ENCODE assay signal across 8 cellular contexts in genomic region chr6:27873101-27874030, GRCh38. TPM values are rescaled to one million over a fixed set of nuclear protein-coding genes. Genes with fewer than 3 reads are reported as not detected.
DNase-seq lines count a peak whose midpoint lies in the region; TF ChIP-seq lines count a peak whose summit lies in the region.

No MANE protein-coding gene starts in this region.

- H3K27me3 ChIP-seq in ACC112 (ENCODE audit: insufficient read depth, low read length) (no peaks in the 10 kb centered on the region), MG63 (no peaks in the 10 kb centered on the region), brain microvascular endothelial cell (replicated peaks) (no peaks in the 10 kb centered on the region)

- peak; percentile 86 for DNase-seq in MG63
- DNase-seq in T-helper 2 cell: peak in 3 of 5 experiments; percentile 49 to 95 (median 52)
- DNase-seq in brain microvascular endothelial cell: no peak
- peak; percentile 70 for DNase-seq in iris pigment epithelial cell (ENCODE audit: low read depth)
- DNase-seq in stimulated activated CD4-positive, alpha-beta T cell treated with anti-CD3 and anti-CD28 coated beads, Interleukin-15, amount 100 ng/mL, for 48 hours (ENCODE audit: low read depth in 2 of 2): peak; percentile 66 to 75
- DNase-seq in NCI-H524 (lab: John Stamatoyannopoulos, UW): no peak

- peak overlapping the region; percentile 76 for H3K4me3 ChIP-seq in ACC112 (ENCODE audit: low read depth, low read length)
- peak overlapping the region; percentile 60 for H3K4me3 ChIP-seq in MG63
- H3K4me3 ChIP-seq in brain microvascular endothelial cell (ENCODE audit: low read depth, low read length): peak overlapping the region; percentile 71

- H3K27ac ChIP-seq in ACC112 (ENCODE audit: low read depth, low read length) (peak overlapping the region; percentile 87), brain microvascular endothelial cell (peak overlapping the region; percentile 86)

- H3K79me2 ChIP-seq in ACC112 (ENCODE audit: control insufficient read depth, insufficient read depth, low read length, unreplicated experiment): no peaks in the 10 kb centered on the region

- peaks cover 9% of the 10 kb centered on the region for H3K4me1 ChIP-seq in ACC112 (ENCODE audit: control insufficient read depth, insufficient read depth, low read length, unreplicated experiment)

- in situ Hi-C loops in brain microvascular endothelial cell (cut with HindIII; ENCODE audit: low pct_ligation_motif_present, low sequenced_read_pairs): no loop called here

- H3K36me3 ChIP-seq in ACC112 (ENCODE audit: insufficient read depth, low read length) (no peaks in the 10 kb centered on the region), MG63 (no peaks in the 10 kb centered on the region), brain microvascular endothelial cell (replicated peaks) (no peaks in the 10 kb centered on the region)

- peak; percentile 99 for TF ChIP-seq POLR2A in GM19193 (IDR thresholded peaks at IDR 0.05; ENCODE audit: extremely low read depth, insufficient read depth, insufficient read length)

- H3K9me3 ChIP-seq in MG63: 0 out of 2 replicates have a peak, but pooled peaks cover 2% of the 10 kb centered on the region

- peak overlapping the region; percentile 91 for H2AFZ ChIP-seq in ACC112 (ENCODE audit: low read length, unreplicated experiment)

- no peak for TF ChIP-seq CTCF in brain microvascular endothelial cell (IDR thresholded peaks at IDR 0.05; ENCODE audit: low read depth, low read length, missing control alignments)

RNA-seq across cellular contexts. Expression of gene OR2B2, which starts 38.8 kb away (rescaled TPM):
- not detected in 2 replicates for total RNA-seq in MG63 (2014; rRNA removed; shearing (Covaris generic); ENCODE audit: low replicate concordance)

Comparison
In these comparisons a context has a peak if more than half of its experiments do, and no peak if none do; other contexts are left out.
1. DNase-seq: peak in MG63 (single experiment), T-helper 2 cell (3 of 5), iris pigment epithelial cell (single experiment) and stimulated activated CD4-positive, alpha-beta T cell treated with anti-CD3 and anti-CD28 coated beads, Interleukin-15, amount 100 ng/mL, for 48 hours (2 of 2); none in brain microvascular endothelial cell (single experiment) and NCI-H524 (0 of 2).
2. Peak in every context shown above with its lines, with median percentiles within 50 percentile points of each other: H3K4me3 ChIP-seq.